ENCODE assay signal across 24 cellular contexts in the genomic region with DNA sequence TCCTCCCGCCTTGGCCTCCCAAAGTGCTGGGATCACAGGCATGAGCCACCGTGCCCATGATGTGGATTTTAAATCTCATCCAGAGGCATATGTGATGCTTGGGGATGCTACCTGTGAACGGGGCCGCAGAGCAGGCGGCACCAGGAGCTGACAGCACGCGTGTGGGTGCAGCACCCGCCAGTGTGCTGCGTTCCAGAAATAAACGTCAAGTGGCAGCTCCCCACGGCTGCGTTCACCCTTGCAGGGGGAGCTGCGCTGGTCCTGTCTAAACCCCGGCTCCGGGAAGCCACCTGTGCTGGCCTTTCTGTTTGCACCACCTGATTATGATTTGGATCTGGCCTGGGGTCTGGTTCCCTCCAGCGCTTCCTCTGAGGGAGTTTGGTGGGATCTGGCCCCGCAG.
DNase-seq lines count a peak whose midpoint lies in the region; ATAC-seq, FAIRE-seq and TF ChIP-seq lines count a peak whose summit lies in the region.
"Had no signal": no experiment of that assay in that cellular context is flagged by ENCODE, and none has a peak within 500 bp of the region (broad histone marks: within the 10 kb centered on the region; RNA-seq: fewer than 3 reads in every experiment).

No MANE protein-coding gene starts in this region.

- H3K27ac ChIP-seq in kidney (ENCODE audit: low read depth in 2 of 2, low read length in 2 of 2): no peak overlapping the region
- H3K27ac ChIP-seq: 22Rv1; A549; BLaER1 treated with 17β-estradiol and CSF1 and Interleukin-3, amounts not matched to agents 10 nM and 100 nM had no signal

- no peak overlapping the region for H3K4me3 ChIP-seq in kidney (ENCODE audit: low read length in 2 of 2)
- H3K4me3 ChIP-seq: A549; BLaER1 treated with 17β-estradiol and CSF1 and Interleukin-3, amounts not matched to agents 10 nM and 100 nM; GM12878 had no signal

- no peaks in the 10 kb centered on the region for H3K36me3 ChIP-seq in kidney (ENCODE audit: control insufficient read depth in 1 of 2, insufficient read depth in 2 of 2, low read length in 2 of 2)
- H3K36me3 ChIP-seq: BLaER1 treated with 17β-estradiol and CSF1 and Interleukin-3, amounts not matched to agents 10 nM and 100 nM had no signal

- TF ChIP-seq CTCF in kidney (IDR thresholded peaks at IDR 0.05; ENCODE audit: borderline replicate concordance, extremely low read depth, insufficient read depth): no peak

- H3K9ac ChIP-seq in kidney (ENCODE audit: low read length in 2 of 2): no peak overlapping the region
- H3K9ac ChIP-seq: BLaER1 treated with 17β-estradiol and CSF1 and Interleukin-3, amounts not matched to agents 10 nM and 100 nM had no signal

- FAIRE-seq in kidney (lab: Jason Lieb, UNC): no peak
- FAIRE-seq: A549, GM12878, GM12892, GM18507 had no signal

- intact Hi-C loops in Right ventricle myocardium superior (cut with DNase I): no loop called here
- intact Hi-C loops in cardiac septum (cut with DNase I): no loop called here
- intact Hi-C loops in kidney (cut with DNase I): no loop called here

- peak; percentile 10 for DNase-seq in Right ventricle myocardium superior
- no peak for DNase-seq in cardiac septum (ENCODE audit: low spot score)
- DNase-seq in kidney: peak; percentile 43
- peak; percentile 63 for DNase-seq in putamen (ENCODE audit: low spot score)
- DNase-seq in activated gamma-delta T cell treated with Interleukin-2 at 50 U/mL for 16 hours: no peak
- DNase-seq: AML-193; CD4-positive, alpha-beta memory T cell; CD4-positive, CD25-positive, alpha-beta regulatory T cell; CD8-positive, alpha-beta memory T cell; COR-L47; DMS 273 treated with DMSO at 0.1 percent for 48 hours; DMS153; DMS53; DMS79; DND-41; EL; GDM1 had no signal

- no peak for ATAC-seq in Right ventricle myocardium superior (ENCODE audit: poor library complexity)
- ATAC-seq in HG03095 (IDR thresholded peaks at IDR 0.05; ENCODE audit: unreplicated experiment): no peak
- ATAC-seq: A549, GM12878 had no signal

- no peaks in the 10 kb centered on the region for H3K4me1 ChIP-seq in kidney (ENCODE audit: control insufficient read depth in 1 of 2, insufficient read depth in 1 of 2, low read depth in 1 of 2, low read length in 2 of 2)

- H3K9me3 ChIP-seq in kidney (ENCODE audit: control insufficient read depth in 1 of 2, low read length in 2 of 2): no peaks in the 10 kb centered on the region
- H3K9me3 ChIP-seq: A549; BLaER1 treated with 17β-estradiol and CSF1 and Interleukin-3, amounts not matched to agents 10 nM and 100 nM had no signal

Comparison
In these comparisons a context has a peak if more than half of its experiments do, and no peak if none do; other contexts are left out.
1. DNase-seq: peak in Right ventricle myocardium superior (single experiment), kidney (single experiment) and putamen (single experiment); none in cardiac septum (single experiment) and activated gamma-delta T cell treated with Interleukin-2 at 50 U/mL for 16 hours (single experiment).